12 cellular contexts compared by ENCODE assay signal in the genomic region with DNA sequence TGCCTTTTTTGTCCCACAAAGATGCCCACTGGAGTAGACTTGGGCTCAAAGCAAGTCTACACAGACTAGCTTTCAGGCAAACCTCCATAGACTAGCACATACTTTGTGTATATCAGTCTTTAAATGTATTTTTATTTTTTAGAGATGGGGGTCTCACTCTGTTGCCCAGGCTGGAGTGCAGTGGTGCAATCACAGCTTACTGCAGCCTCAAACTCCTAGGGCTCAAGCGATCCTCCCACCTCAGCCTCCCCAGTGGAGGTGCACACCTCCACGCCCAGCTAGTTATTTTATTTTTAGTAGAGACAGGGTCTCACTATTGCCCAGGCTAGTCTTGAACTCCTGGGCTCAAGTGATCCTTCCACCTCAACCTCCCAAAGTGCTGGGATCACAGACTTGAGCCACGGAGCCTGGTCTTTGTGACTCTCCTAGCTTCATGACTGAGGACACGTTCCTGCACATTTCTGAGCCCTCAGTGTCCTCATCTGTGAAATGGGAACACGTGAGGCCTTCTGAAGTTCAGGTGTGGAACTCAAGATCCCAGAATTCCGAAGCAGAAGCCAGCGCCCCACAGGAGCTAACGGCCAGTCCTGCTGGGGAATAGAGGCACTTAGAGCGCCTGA. TPM values are rescaled to one million over a fixed set of nuclear protein-coding genes. Genes with fewer than 3 reads are reported as not detected.
DNase-seq lines count a peak whose midpoint lies in the region; TF ChIP-seq lines count a peak whose summit lies in the region.
"Had no signal": no experiment of that assay in that cellular context is flagged by ENCODE, and none has a peak within 500 bp of the region (broad histone marks: within the 10 kb centered on the region; RNA-seq: fewer than 3 reads in every experiment).

No MANE protein-coding gene starts in this region.

- no peak overlapping the region for H2AFZ ChIP-seq in PC-9

- peak overlapping the region in 3 of 7 donors; percentile 24 to 51 (median 30) for H3K27ac Mint-ChIP-seq in CD4-positive, alpha-beta memory T cell
- H3K27ac Mint-ChIP-seq in immature natural killer cell, result peak overlapping the region in 1 of 6 donors; percentile 68
- H3K27ac Mint-ChIP-seq: effector memory CD8-positive, alpha-beta T cell had no signal

- POLR2A ChIA-PET in CD4-positive, alpha-beta memory T cell (lab: Charles Lee; ENCODE audit: partially characterized antibody), result interaction anchor here (0.5 to 4.8 kb wide), 26 partner anchors 9 to 1155 kb away, joined by 3 to 192 read pairs (median 6); partner anchors contain the start of genes AP1M1, C19orf44, CALR3 and FAM32A
- POLR2A ChIA-PET in PC-9 (lab: Charles Lee; ENCODE audit: unreplicated experiment), result interaction anchor here (0.6 to 1.0 kb wide), 4 partner anchors 9 to 234 kb away, joined by 3 to 16 read pairs (median 8); partner anchors contain the start of gene FAM32A

- TSS peak; percentile 7 for BruUV-seq in PC-9 (replicated peaks; lab: Mats Ljungman, UMichigan)

- no peaks in the 10 kb centered on the region for H3K9me3 Mint-ChIP-seq in CD4-positive, alpha-beta memory T cell
- no peaks in the 10 kb centered on the region for H3K9me3 Mint-ChIP-seq in immature natural killer cell
- H3K9me3 Mint-ChIP-seq: activated CD4-positive, alpha-beta memory T cell treated with anti-CD3 and anti-CD28 coated beads, Interleukin-2, amount 10 ng/mL, durations not matched to agents 7 days and 5 days; effector memory CD8-positive, alpha-beta T cell had no signal

- TF ChIP-seq CTCF in PC-9 (conservative IDR thresholded peaks at IDR 0.05) (no peak), WERI-Rb-1 (IDR thresholded peaks at IDR 0.05; ENCODE audit: low read depth, low read length) (no peak)

- peaks cover 65% of the 10 kb centered on the region for H3F3A ChIP-seq in PC-9 (ENCODE audit: insufficient read depth, low read depth)

- no peak for DNase-seq in CD4-positive, alpha-beta memory T cell
- DNase-seq in PC-9, result no peak
- DNase-seq in immature natural killer cell, result no peak
- no peak for DNase-seq in SHP77 (lab: John Stamatoyannopoulos, UW)
- no peak for DNase-seq in SJCRH30
- no peak for DNase-seq in WERI-Rb-1
- DNase-seq in OCI-M2 (lab: John Stamatoyannopoulos, UW; ENCODE audit: unreplicated experiment), result no peak
- DNase-seq: MV-4-11, NCI-H524 had no signal

- peaks cover 28% of the 10 kb centered on the region for H3K79me2 ChIP-seq in PC-9 (ENCODE audit: low read depth)

- CTCF ChIA-PET in CD4-positive, alpha-beta memory T cell (lab: Charles Lee; ENCODE audit: partially characterized antibody), result interaction anchor here (0.5 to 9.6 kb wide), 22 partner anchors 8 to 266 kb away, joined by 3 to 145 read pairs (median 6); partner anchors contain the start of genes FAM32A, HSH2D and RAB8A
- CTCF ChIA-PET in PC-9 (lab: Charles Lee), result interaction anchor here (1.0 kb wide), 1 partner anchor 40 kb away, joined by 3 read pairs; no protein-coding TSS in a partner anchor

- H3K4me1 Mint-ChIP-seq in CD4-positive, alpha-beta memory T cell, result peaks cover 25 to 51% (median 41%) of the 10 kb centered on the region in 4 donors
- peaks cover 28% of the 10 kb centered on the region in 2 donors for H3K4me1 Mint-ChIP-seq in immature natural killer cell

- no peaks in the 10 kb centered on the region for H3K9me3 ChIP-seq in CD4-positive, alpha-beta memory T cell (ENCODE audit: control insufficient read depth in 1 of 2, low read length in 2 of 2)
- no peaks in the 10 kb centered on the region for H3K9me3 ChIP-seq in PC-9 (ENCODE audit: insufficient read depth, low read depth)
- H3K9me3 ChIP-seq in skeletal muscle satellite cell (replicated peaks; ENCODE audit: low read length), result no peaks in the 10 kb centered on the region
- H3K9me3 ChIP-seq in SJCRH30 (replicated peaks), result no peaks in the 10 kb centered on the region
- H3K9me3 ChIP-seq in WERI-Rb-1 (ENCODE audit: severe bottlenecking), result no peaks in the 10 kb centered on the region

- peak overlapping the region in 2 of 8 donors; percentile 60 to 80 for H3K4me3 Mint-ChIP-seq in CD4-positive, alpha-beta memory T cell
- peak overlapping the region in 3 of 5 donors; percentile 11 to 69 (median 60) for H3K4me3 Mint-ChIP-seq in immature natural killer cell
- H3K4me3 Mint-ChIP-seq: activated CD4-positive, alpha-beta memory T cell treated with anti-CD3 and anti-CD28 coated beads, Interleukin-2, amount 10 ng/mL, durations not matched to agents 7 days and 5 days; effector memory CD8-positive, alpha-beta T cell had no signal

- H3K9ac ChIP-seq in skeletal muscle satellite cell (ENCODE audit: low read depth, low read length), result no peak overlapping the region

- H3K36me3 Mint-ChIP-seq in CD4-positive, alpha-beta memory T cell, result peaks cover 0 to 8% of the 10 kb centered on the region in 2 donors
- H3K36me3 Mint-ChIP-seq in immature natural killer cell, result no peaks in the 10 kb centered on the region

- H3K27ac ChIP-seq in CD4-positive, alpha-beta memory T cell (ENCODE audit: low read depth, low read length), result peak overlapping the region; percentile 89
- H3K27ac ChIP-seq in PC-9 (peak overlapping the region; percentile 60), SJCRH30 (no peak overlapping the region), WERI-Rb-1 (no peak overlapping the region)

- intact Hi-C loops in CD4-positive, alpha-beta memory T cell (cut with micrococcal nuclease), result no loop called here
- intact Hi-C loops in PC-9 (cut with micrococcal nuclease; ENCODE audit: unreplicated experiment), result no loop called here

- H3K4me1 ChIP-seq in CD4-positive, alpha-beta memory T cell (ENCODE audit: insufficient read depth, low read length), result peaks cover 83% of the 10 kb centered on the region
- H3K4me1 ChIP-seq in PC-9 (replicated peaks; ENCODE audit: insufficient read depth) (peaks cover 44% of the 10 kb centered on the region), skeletal muscle satellite cell (ENCODE audit: control insufficient read depth, insufficient read depth, low read length) (peaks cover 40% of the 10 kb centered on the region), SJCRH30 (no peaks in the 10 kb centered on the region)

- no peaks in the 10 kb centered on the region for H3K36me3 ChIP-seq in CD4-positive, alpha-beta memory T cell (ENCODE audit: insufficient read depth, low read length)
- H3K36me3 ChIP-seq in PC-9 (ENCODE audit: low read depth) (no peaks in the 10 kb centered on the region), skeletal muscle satellite cell (ENCODE audit: insufficient read depth, low read length) (peaks cover 20% of the 10 kb centered on the region), SJCRH30 (no peaks in the 10 kb centered on the region), WERI-Rb-1 (no peaks in the 10 kb centered on the region)

- H3K4me2 ChIP-seq in PC-9 (peak overlapping the region; percentile 47), skeletal muscle satellite cell (ENCODE audit: low read length) (peak overlapping the region; percentile 80)

- no peaks in the 10 kb centered on the region for H3K27me3 Mint-ChIP-seq in CD4-positive, alpha-beta memory T cell
- peaks cover 5 to 7% (median 6%) of the 10 kb centered on the region in 3 donors for H3K27me3 Mint-ChIP-seq in immature natural killer cell (ENCODE audit: low read depth in 3 of 3)
- H3K27me3 Mint-ChIP-seq: activated CD4-positive, alpha-beta memory T cell treated with anti-CD3 and anti-CD28 coated beads, Interleukin-2, amount 10 ng/mL, durations not matched to agents 7 days and 5 days; effector memory CD8-positive, alpha-beta T cell had no signal

- no peaks in the 10 kb centered on the region for H3K9me2 ChIP-seq in PC-9 (ENCODE audit: insufficient read depth)

- H3K27me3 ChIP-seq in CD4-positive, alpha-beta memory T cell (ENCODE audit: insufficient read depth, low read length), result no peaks in the 10 kb centered on the region
- H3K27me3 ChIP-seq in PC-9 (ENCODE audit: insufficient read depth, low read depth) (no peaks in the 10 kb centered on the region), skeletal muscle satellite cell (ENCODE audit: control insufficient read depth, insufficient read depth, low read length) (no peaks in the 10 kb centered on the region), SJCRH30 (no peaks in the 10 kb centered on the region), WERI-Rb-1 (ENCODE audit: insufficient read depth, low read depth, severe bottlenecking) (no peaks in the 10 kb centered on the region)

- H3K4me3 ChIP-seq in CD4-positive, alpha-beta memory T cell (ENCODE audit: low read length in 2 of 2), result no peak overlapping the region
- H3K4me3 ChIP-seq in PC-9, result no peak overlapping the region
- no peak overlapping the region for H3K4me3 ChIP-seq in skeletal muscle satellite cell (ENCODE audit: low read length)
- H3K4me3 ChIP-seq in SJCRH30, result no peak overlapping the region
- no peak overlapping the region for H3K4me3 ChIP-seq in WERI-Rb-1 (ENCODE audit: low read depth, low read length)

- no peaks in the 10 kb centered on the region for H4K20me1 ChIP-seq in PC-9 (ENCODE audit: insufficient read depth)

RNA-seq across cellular contexts. Expression of gene TPM4, which starts 5.1 kb away (rescaled TPM):
- 10 to 100 TPM; 94.7 to 96.8 TPM for total RNA-seq in CD4-positive, alpha-beta memory T cell
- polyA plus RNA-seq in CD4-positive, alpha-beta memory T cell, result 100 to 1,000 TPM in 1 of 2 donors, 10 to 100 TPM in 1; 76.7 to 134 TPM
- 279 and 307 TPM in 2 replicates for total RNA-seq in PC-9 (2021)
- polyA plus RNA-seq in immature natural killer cell, result 100 to 1,000 TPM; 106 to 193 (median 107) TPM
- total RNA-seq in skeletal muscle satellite cell (2012; rRNA removed), result 950 and 979 TPM in 2 replicates
- total RNA-seq in SJCRH30 (2014; rRNA removed; shearing (Covaris generic)), result 408 and 419 TPM in 2 replicates

RNA-seq across cellular contexts. Expression of gene RAB8A, which starts 40.5 kb away (rescaled TPM):
- 10 to 100 TPM; 85.5 to 86.9 TPM for total RNA-seq in CD4-positive, alpha-beta memory T cell
- 10 to 100 TPM; 83.9 to 96.8 TPM for polyA plus RNA-seq in CD4-positive, alpha-beta memory T cell
- 87.9 and 104 TPM in 2 replicates for total RNA-seq in PC-9 (2021)
- polyA plus RNA-seq in immature natural killer cell, result 100 to 1,000 TPM; 110 to 184 (median 126) TPM
- total RNA-seq in skeletal muscle satellite cell (2012; rRNA removed), result 69.0 and 80.6 TPM in 2 replicates
- 102 and 104 TPM in 2 replicates for total RNA-seq in SJCRH30 (2014; rRNA removed; shearing (Covaris generic))

Comparison
In these comparisons a context has a peak if more than half of its experiments do, and no peak if none do; other contexts are left out.
1. H3K27ac ChIP-seq: peak in CD4-positive, alpha-beta memory T cell (single experiment) and PC-9 (single experiment); none in SJCRH30 (single experiment) and WERI-Rb-1 (single experiment).